Comparison of ENCODE assay signal across 21 cellular contexts in genomic region chr14:100740931-100741330, GRCh38. TPM values are rescaled to one million over a fixed set of nuclear protein-coding genes. Genes with fewer than 3 reads are reported as not detected.
"Had no signal": no experiment of that assay in that cellular context is flagged by ENCODE, and none has a peak within 500 bp of the region (broad histone marks: within the 10 kb centered on the region; RNA-seq: fewer than 3 reads in every experiment).

No MANE protein-coding gene starts in this region.

- H3K4me1 ChIP-seq: esophagus squamous epithelium, gastroesophageal sphincter, left ventricle myocardium inferior, pancreas, psoas muscle, tibial artery had no signal

- FAIRE-seq: bronchial epithelial cell, kidney, pancreas, small intestine had no signal

- DNase-seq: esophagus squamous epithelium; foreskin fibroblast; immature natural killer cell; kidney; left cardiac atrium; left ventricle myocardium inferior; mesenchymal stem cell; naive thymus-derived CD4-positive, alpha-beta T cell; nucleus accumbens; psoas muscle; retina; small intestine; stimulated activated CD4-positive, alpha-beta T cell treated with anti-CD3 and anti-CD28 coated beads, Interleukin-4, amount 100 ng/mL, for 1 hour; stimulated activated CD8-positive, alpha-beta memory T cell treated with anti-CD3 and anti-CD28 coated beads, Interleukin-4, amount 100 ng/mL, for 48 hours had no signal

- H3K27ac ChIP-seq: esophagus squamous epithelium, gastroesophageal sphincter, left ventricle myocardium inferior, pancreas, psoas muscle, tibial artery had no signal

- H3K36me3 ChIP-seq: esophagus squamous epithelium, gastroesophageal sphincter, left ventricle myocardium inferior, pancreas, tibial artery had no signal

- H3K4me3 ChIP-seq: esophagus squamous epithelium, gastroesophageal sphincter, left ventricle myocardium inferior, lung, pancreas, psoas muscle, tibial artery had no signal

- H3K9me3 ChIP-seq: esophagus squamous epithelium, pancreas, tibial artery had no signal

- H3K27me3 ChIP-seq: pancreas had no signal

RNA-seq across cellular contexts. Expression of gene DLK1, which starts 14.2 kb away (rescaled TPM):
- total RNA-seq: bronchial epithelial cell; epithelial cell of proximal tubule; esophagus squamous epithelium; gastroesophageal sphincter; kidney; mononuclear cell; naive thymus-derived CD4-positive, alpha-beta T cell had no signal
- polyA plus RNA-seq: immature natural killer cell; naive thymus-derived CD4-positive, alpha-beta T cell had no signal
